1 cellular context compared by ENCODE assay signal in genomic region chr12:65169311-65170244, GRCh38.
TF ChIP-seq lines count a peak whose summit lies in the region.

TSS of gene LEMD3 (plus strand) at chr12:65169583. CDS start at chr12:65169597, 14 bp downstream.

TF ChIP-seq in liver, 16 proteins besides CTCF, POLR2A, EP300 and RAD21 (continued from another document):
- TF ChIP-seq MAX (IDR thresholded peaks at IDR 0.05) (peak; percentile 72), SP1 (IDR thresholded peaks at IDR 0.05) (peak; percentile 67), TAF1 (conservative IDR thresholded peaks at IDR 0.05) (peak; percentile 87), RXRA (IDR thresholded peaks at IDR 0.05) (peak in 1 of 2 donors; percentile 5)
